Comparison of ENCODE assay signal across 1 cellular context in genomic region chr5:179825655-179826182, GRCh38.
TF ChIP-seq lines count a peak whose summit lies in the region.

No MANE protein-coding gene starts in this region.

TF ChIP-seq in HepG2, 621 proteins besides CTCF, POLR2A, EP300 and RAD21 (continued from another document and continues in another):
- TF ChIP-seq, protein P1, sequence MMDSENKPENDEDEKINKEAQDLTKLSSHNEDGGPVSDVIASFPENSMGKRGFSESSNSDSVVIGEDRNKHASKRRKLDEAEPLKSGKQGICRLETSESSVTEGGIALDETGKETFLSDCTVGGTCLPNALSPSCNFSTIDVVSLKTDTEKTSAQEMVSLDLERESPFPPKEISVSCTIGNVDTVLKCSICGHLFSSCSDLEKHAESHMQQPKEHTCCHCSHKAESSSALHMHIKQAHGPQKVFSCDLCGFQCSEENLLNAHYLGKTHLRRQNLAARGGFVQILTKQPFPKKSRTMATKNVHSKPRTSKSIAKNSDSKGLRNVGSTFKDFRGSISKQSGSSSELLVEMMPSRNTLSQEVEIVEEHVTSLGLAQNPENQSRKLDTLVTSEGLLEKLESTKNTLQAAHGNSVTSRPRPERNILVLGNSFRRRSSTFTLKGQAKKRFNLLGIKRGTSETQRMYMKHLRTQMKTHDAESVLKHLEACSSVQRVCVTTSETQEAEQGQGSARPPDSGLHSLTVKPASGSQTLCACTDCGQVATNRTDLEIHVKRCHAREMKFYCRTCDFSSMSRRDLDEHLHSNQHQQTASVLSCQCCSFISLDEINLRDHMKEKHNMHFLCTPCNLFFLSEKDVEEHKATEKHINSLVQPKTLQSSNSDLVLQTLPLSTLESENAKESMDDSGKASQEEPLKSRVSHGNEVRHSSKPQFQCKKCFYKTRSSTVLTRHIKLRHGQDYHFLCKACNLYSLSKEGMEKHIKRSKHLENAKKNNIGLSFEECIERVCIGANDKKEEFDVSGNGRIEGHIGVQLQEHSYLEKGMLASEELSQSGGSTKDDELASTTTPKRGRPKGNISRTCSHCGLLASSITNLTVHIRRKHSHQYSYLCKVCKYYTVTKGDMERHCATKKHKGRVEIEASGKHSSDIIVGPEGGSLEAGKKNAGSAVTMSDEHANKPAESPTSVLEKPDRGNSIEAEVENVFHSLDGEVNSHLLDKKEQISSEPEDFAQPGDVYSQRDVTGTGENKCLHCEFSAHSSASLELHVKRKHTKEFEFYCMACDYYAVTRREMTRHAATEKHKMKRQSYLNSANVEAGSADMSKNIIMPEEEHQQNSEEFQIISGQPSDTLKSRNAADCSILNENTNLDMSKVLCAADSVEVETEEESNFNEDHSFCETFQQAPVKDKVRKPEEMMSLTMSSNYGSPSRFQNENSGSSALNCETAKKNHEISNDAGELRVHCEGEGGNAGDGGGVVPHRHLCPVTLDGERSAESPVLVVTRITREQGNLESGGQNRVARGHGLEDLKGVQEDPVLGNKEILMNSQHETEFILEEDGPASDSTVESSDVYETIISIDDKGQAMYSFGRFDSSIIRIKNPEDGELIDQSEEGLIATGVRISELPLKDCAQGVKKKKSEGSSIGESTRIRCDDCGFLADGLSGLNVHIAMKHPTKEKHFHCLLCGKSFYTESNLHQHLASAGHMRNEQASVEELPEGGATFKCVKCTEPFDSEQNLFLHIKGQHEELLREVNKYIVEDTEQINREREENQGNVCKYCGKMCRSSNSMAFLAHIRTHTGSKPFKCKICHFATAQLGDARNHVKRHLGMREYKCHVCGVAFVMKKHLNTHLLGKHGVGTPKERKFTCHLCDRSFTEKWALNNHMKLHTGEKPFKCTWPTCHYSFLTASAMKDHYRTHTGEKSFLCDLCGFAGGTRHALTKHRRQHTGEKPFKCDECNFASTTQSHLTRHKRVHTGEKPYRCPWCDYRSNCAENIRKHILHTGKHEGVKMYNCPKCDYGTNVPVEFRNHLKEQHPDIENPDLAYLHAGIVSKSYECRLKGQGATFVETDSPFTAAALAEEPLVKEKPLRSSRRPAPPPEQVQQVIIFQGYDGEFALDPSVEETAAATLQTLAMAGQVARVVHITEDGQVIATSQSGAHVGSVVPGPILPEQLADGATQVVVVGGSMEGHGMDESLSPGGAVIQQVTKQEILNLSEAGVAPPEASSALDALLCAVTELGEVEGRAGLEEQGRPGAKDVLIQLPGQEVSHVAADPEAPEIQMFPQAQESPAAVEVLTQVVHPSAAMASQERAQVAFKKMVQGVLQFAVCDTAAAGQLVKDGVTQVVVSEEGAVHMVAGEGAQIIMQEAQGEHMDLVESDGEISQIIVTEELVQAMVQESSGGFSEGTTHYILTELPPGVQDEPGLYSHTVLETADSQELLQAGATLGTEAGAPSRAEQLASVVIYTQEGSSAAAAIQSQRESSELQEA (CRISPR knock-in tag; IDR thresholded peaks at IDR 0.05; ENCODE audit: not compliant biosample characterization), result no peak
- TF ChIP-seq ZNF20 (CRISPR knock-in tag; IDR thresholded peaks at IDR 0.05) (no peak), HNRNPK (IDR thresholded peaks at IDR 0.05; ENCODE audit: low read depth, low read length, poor library complexity, severe bottlenecking) (no peak), KDM5B (CRISPR knock-in tag; IDR thresholded peaks at IDR 0.05; ENCODE audit: borderline replicate concordance) (peak; percentile 54; the same call in 1 of the 2 replicates), ZNF713 (CRISPR knock-in tag; IDR thresholded peaks at IDR 0.05) (no peak), ZNF792 (CRISPR knock-in tag; IDR thresholded peaks at IDR 0.05) (0 out of 2 replicates have a peak, but pooled peaks have one; percentile 40), SMARCE1 (IDR thresholded peaks at IDR 0.05; ENCODE audit: borderline replicate concordance) (no peak), SETDB1 (CRISPR knock-in tag; IDR thresholded peaks at IDR 0.05; ENCODE audit: borderline replicate concordance) (no peak), RXRA (CRISPR knock-in tag; IDR thresholded peaks at IDR 0.05) (peak; percentile 40; the same call in 1 of the 2 replicates), ZFP41 (CRISPR knock-in tag; IDR thresholded peaks at IDR 0.05; ENCODE audit: borderline replicate concordance) (no peak), U2AF2 (IDR thresholded peaks at IDR 0.05; ENCODE audit: low read depth, low read length) (0 out of 2 replicates have a peak, but pooled peaks have one; percentile 18), SALL1 (CRISPR knock-in tag; IDR thresholded peaks at IDR 0.05) (peak; percentile 65; the same call in 1 of the 2 replicates), ZNF564 (CRISPR knock-in tag; IDR thresholded peaks at IDR 0.05) (no peak), ZNF660 (CRISPR knock-in tag; IDR thresholded peaks at IDR 0.05; ENCODE audit: borderline replicate concordance, low read depth) (no peak), STAT5B (CRISPR knock-in tag; IDR thresholded peaks at IDR 0.05) (no peak), ZNF607 (CRISPR knock-in tag; IDR thresholded peaks at IDR 0.05; ENCODE audit: borderline replicate concordance) (no peak), ZNF709 (CRISPR knock-in tag; IDR thresholded peaks at IDR 0.05) (no peak), ZNF354B (CRISPR knock-in tag; IDR thresholded peaks at IDR 0.05) (no peak), ZZZ3 (CRISPR knock-in tag; IDR thresholded peaks at IDR 0.05; ENCODE audit: borderline replicate concordance) (no peak), ZNF574 (CRISPR knock-in tag; IDR thresholded peaks at IDR 0.05) (peak; percentile 76), ZFP1 (CRISPR knock-in tag; IDR thresholded peaks at IDR 0.05) (no peak)
- TF ChIP-seq, protein P2, sequence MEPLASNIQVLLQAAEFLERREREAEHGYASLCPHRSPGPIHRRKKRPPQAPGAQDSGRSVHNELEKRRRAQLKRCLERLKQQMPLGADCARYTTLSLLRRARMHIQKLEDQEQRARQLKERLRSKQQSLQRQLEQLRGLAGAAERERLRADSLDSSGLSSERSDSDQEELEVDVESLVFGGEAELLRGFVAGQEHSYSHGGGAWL (CRISPR knock-in tag; IDR thresholded peaks at IDR 0.05), result no peak
- TF ChIP-seq, protein P3, sequence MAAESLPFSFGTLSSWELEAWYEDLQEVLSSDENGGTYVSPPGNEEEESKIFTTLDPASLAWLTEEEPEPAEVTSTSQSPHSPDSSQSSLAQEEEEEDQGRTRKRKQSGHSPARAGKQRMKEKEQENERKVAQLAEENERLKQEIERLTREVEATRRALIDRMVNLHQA (CRISPR knock-in tag; IDR thresholded peaks at IDR 0.05), result no peak
- TF ChIP-seq, protein P4, sequence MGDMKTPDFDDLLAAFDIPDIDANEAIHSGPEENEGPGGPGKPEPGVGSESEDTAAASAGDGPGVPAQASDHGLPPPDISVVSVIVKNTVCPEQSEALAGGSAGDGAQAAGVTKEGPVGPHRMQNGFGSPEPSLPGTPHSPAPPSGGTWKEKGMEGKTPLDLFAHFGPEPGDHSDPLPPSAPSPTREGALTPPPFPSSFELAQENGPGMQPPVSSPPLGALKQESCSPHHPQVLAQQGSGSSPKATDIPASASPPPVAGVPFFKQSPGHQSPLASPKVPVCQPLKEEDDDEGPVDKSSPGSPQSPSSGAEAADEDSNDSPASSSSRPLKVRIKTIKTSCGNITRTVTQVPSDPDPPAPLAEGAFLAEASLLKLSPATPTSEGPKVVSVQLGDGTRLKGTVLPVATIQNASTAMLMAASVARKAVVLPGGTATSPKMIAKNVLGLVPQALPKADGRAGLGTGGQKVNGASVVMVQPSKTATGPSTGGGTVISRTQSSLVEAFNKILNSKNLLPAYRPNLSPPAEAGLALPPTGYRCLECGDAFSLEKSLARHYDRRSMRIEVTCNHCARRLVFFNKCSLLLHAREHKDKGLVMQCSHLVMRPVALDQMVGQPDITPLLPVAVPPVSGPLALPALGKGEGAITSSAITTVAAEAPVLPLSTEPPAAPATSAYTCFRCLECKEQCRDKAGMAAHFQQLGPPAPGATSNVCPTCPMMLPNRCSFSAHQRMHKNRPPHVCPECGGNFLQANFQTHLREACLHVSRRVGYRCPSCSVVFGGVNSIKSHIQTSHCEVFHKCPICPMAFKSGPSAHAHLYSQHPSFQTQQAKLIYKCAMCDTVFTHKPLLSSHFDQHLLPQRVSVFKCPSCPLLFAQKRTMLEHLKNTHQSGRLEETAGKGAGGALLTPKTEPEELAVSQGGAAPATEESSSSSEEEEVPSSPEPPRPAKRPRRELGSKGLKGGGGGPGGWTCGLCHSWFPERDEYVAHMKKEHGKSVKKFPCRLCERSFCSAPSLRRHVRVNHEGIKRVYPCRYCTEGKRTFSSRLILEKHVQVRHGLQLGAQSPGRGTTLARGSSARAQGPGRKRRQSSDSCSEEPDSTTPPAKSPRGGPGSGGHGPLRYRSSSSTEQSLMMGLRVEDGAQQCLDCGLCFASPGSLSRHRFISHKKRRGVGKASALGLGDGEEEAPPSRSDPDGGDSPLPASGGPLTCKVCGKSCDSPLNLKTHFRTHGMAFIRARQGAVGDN (CRISPR knock-in tag; IDR thresholded peaks at IDR 0.05), result peak; percentile 89
- TF ChIP-seq, protein P5, sequence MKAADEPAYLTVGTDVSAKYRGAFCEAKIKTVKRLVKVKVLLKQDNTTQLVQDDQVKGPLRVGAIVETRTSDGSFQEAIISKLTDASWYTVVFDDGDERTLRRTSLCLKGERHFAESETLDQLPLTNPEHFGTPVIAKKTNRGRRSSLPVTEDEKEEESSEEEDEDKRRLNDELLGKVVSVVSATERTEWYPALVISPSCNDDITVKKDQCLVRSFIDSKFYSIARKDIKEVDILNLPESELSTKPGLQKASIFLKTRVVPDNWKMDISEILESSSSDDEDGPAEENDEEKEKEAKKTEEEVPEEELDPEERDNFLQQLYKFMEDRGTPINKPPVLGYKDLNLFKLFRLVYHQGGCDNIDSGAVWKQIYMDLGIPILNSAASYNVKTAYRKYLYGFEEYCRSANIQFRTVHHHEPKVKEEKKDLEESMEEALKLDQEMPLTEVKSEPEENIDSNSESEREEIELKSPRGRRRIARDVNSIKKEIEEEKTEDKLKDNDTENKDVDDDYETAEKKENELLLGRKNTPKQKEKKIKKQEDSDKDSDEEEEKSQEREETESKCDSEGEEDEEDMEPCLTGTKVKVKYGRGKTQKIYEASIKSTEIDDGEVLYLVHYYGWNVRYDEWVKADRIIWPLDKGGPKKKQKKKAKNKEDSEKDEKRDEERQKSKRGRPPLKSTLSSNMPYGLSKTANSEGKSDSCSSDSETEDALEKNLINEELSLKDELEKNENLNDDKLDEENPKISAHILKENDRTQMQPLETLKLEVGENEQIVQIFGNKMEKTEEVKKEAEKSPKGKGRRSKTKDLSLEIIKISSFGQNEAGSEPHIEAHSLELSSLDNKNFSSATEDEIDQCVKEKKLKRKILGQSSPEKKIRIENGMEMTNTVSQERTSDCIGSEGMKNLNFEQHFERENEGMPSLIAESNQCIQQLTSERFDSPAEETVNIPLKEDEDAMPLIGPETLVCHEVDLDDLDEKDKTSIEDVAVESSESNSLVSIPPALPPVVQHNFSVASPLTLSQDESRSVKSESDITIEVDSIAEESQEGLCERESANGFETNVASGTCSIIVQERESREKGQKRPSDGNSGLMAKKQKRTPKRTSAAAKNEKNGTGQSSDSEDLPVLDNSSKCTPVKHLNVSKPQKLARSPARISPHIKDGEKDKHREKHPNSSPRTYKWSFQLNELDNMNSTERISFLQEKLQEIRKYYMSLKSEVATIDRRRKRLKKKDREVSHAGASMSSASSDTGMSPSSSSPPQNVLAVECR (CRISPR knock-in tag; IDR thresholded peaks at IDR 0.05; ENCODE audit: borderline replicate concordance), result peak; percentile 75
- TF ChIP-seq, protein P6, sequence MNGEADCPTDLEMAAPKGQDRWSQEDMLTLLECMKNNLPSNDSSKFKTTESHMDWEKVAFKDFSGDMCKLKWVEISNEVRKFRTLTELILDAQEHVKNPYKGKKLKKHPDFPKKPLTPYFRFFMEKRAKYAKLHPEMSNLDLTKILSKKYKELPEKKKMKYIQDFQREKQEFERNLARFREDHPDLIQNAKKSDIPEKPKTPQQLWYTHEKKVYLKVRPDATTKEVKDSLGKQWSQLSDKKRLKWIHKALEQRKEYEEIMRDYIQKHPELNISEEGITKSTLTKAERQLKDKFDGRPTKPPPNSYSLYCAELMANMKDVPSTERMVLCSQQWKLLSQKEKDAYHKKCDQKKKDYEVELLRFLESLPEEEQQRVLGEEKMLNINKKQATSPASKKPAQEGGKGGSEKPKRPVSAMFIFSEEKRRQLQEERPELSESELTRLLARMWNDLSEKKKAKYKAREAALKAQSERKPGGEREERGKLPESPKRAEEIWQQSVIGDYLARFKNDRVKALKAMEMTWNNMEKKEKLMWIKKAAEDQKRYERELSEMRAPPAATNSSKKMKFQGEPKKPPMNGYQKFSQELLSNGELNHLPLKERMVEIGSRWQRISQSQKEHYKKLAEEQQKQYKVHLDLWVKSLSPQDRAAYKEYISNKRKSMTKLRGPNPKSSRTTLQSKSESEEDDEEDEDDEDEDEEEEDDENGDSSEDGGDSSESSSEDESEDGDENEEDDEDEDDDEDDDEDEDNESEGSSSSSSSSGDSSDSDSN (CRISPR knock-in tag; IDR thresholded peaks at IDR 0.05), result peak; percentile 47; the same call in 1 of the 2 replicates
- TF ChIP-seq, protein P7, sequence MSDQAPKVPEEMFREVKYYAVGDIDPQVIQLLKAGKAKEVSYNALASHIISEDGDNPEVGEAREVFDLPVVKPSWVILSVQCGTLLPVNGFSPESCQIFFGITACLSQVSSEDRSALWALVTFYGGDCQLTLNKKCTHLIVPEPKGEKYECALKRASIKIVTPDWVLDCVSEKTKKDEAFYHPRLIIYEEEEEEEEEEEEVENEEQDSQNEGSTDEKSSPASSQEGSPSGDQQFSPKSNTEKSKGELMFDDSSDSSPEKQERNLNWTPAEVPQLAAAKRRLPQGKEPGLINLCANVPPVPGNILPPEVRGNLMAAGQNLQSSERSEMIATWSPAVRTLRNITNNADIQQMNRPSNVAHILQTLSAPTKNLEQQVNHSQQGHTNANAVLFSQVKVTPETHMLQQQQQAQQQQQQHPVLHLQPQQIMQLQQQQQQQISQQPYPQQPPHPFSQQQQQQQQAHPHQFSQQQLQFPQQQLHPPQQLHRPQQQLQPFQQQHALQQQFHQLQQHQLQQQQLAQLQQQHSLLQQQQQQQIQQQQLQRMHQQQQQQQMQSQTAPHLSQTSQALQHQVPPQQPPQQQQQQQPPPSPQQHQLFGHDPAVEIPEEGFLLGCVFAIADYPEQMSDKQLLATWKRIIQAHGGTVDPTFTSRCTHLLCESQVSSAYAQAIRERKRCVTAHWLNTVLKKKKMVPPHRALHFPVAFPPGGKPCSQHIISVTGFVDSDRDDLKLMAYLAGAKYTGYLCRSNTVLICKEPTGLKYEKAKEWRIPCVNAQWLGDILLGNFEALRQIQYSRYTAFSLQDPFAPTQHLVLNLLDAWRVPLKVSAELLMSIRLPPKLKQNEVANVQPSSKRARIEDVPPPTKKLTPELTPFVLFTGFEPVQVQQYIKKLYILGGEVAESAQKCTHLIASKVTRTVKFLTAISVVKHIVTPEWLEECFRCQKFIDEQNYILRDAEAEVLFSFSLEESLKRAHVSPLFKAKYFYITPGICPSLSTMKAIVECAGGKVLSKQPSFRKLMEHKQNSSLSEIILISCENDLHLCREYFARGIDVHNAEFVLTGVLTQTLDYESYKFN (CRISPR knock-in tag; conservative IDR thresholded peaks at IDR 0.05), result peak; percentile 68
